Comparison of ENCODE assay signal across 1 cellular context in genomic region chr10:70007116-70007820, GRCh38.
TF ChIP-seq lines count a peak whose summit lies in the region.

No MANE protein-coding gene starts in this region.

TF ChIP-seq in GM23338, 12 proteins besides CTCF, POLR2A, EP300 and RAD21:
- TF ChIP-seq, protein P1, sequence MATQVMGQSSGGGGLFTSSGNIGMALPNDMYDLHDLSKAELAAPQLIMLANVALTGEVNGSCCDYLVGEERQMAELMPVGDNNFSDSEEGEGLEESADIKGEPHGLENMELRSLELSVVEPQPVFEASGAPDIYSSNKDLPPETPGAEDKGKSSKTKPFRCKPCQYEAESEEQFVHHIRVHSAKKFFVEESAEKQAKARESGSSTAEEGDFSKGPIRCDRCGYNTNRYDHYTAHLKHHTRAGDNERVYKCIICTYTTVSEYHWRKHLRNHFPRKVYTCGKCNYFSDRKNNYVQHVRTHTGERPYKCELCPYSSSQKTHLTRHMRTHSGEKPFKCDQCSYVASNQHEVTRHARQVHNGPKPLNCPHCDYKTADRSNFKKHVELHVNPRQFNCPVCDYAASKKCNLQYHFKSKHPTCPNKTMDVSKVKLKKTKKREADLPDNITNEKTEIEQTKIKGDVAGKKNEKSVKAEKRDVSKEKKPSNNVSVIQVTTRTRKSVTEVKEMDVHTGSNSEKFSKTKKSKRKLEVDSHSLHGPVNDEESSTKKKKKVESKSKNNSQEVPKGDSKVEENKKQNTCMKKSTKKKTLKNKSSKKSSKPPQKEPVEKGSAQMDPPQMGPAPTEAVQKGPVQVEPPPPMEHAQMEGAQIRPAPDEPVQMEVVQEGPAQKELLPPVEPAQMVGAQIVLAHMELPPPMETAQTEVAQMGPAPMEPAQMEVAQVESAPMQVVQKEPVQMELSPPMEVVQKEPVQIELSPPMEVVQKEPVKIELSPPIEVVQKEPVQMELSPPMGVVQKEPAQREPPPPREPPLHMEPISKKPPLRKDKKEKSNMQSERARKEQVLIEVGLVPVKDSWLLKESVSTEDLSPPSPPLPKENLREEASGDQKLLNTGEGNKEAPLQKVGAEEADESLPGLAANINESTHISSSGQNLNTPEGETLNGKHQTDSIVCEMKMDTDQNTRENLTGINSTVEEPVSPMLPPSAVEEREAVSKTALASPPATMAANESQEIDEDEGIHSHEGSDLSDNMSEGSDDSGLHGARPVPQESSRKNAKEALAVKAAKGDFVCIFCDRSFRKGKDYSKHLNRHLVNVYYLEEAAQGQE (IDR thresholded peaks at IDR 0.05; ENCODE audit: unreplicated experiment), result no peak
- no peak for TF ChIP-seq EZH2 (IDR thresholded peaks at IDR 0.05; ENCODE audit: low read depth, unreplicated experiment)
- TF ChIP-seq CREB1 (CRISPR knock-in tag; IDR thresholded peaks at IDR 0.05; ENCODE audit: low read depth), result no peak
- no peak for TF ChIP-seq JUNB (IDR thresholded peaks at IDR 0.05; ENCODE audit: unreplicated experiment)
- TF ChIP-seq STAT1 (IDR thresholded peaks at IDR 0.05; ENCODE audit: unreplicated experiment), result no peak
- no peak for TF ChIP-seq POLR2AphosphoS5 (IDR thresholded peaks at IDR 0.05; ENCODE audit: low read depth)
- TF ChIP-seq EZH2phosphoT487 (IDR thresholded peaks at IDR 0.05; ENCODE audit: unreplicated experiment), result no peak
- no peak for TF ChIP-seq ZNF331 (CRISPR knock-in tag; IDR thresholded peaks at IDR 0.05; ENCODE audit: low read depth)
